ENCODE assay signal across 8 cellular contexts in the genomic region with DNA sequence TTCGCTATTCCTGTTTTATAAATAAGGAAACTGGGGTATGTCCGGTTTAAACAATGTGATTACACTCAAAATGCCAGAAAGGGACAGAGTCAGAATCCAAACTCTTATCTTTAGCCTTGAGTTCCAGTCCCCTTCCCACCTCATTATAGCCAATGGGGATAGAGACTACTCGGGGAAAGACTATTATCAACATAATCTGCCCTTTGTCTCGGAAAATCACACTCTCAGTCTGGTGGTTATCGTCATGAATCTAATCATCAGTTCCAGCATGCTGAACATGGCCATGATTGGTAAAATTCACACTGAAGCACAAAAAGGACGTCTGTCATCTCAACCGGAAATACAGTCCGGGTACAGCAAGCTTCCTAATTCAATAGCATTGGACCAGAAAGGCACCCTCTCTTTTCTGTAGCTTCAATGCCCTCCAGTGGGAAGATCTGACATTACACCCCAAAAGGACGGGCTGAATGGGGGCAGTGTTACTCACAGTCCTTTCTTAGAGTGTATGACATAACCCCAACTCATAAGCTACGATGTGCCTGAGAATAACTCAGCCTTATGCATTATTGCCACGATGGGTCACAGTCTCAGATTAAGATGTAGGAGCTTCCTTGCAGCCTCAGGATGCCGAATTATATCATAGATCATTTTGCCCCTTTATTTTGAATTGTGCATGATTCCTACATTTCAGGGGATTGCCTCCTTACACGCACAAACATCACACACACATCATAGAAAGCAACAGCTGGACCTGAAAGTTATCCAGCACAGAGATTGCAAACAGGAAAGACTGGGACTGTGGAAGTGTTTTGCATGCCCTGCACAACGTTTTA.
DNase-seq lines count a peak whose midpoint lies in the region; ATAC-seq and TF ChIP-seq lines count a peak whose summit lies in the region.

No MANE protein-coding gene starts in this region.

- ATAC-seq in GM21367 (IDR thresholded peaks at IDR 0.05; ENCODE audit: unreplicated experiment) (peak; percentile 100), HG03575 (IDR thresholded peaks at IDR 0.05; ENCODE audit: extremely low read depth, insufficient number of reproducible peaks, low FRiP score, unreplicated experiment) (peak; percentile 97), PC-3 (peak; percentile 77), thoracic aorta (ENCODE audit: insufficient number of reproducible peaks, low FRiP score, low read depth) (peak; percentile 84)

- H3K79me2 ChIP-seq in PC-3 (ENCODE audit: low read length): no peaks in the 10 kb centered on the region

- H4K20me1 ChIP-seq in PC-3 (ENCODE audit: low read length): no peaks in the 10 kb centered on the region

- H3K4me3 ChIP-seq in PC-3 (ENCODE audit: low read length) (no peak overlapping the region), thoracic aorta (peak overlapping the region; percentile 54)

- no TSS peak for BruUV-seq in PC-3 (replicated peaks; lab: Mats Ljungman, UMichigan)

- H3K27ac ChIP-seq in PC-3 (ENCODE audit: low read length): no peak overlapping the region
- no peak overlapping the region for H3K27ac ChIP-seq in thoracic aorta

- POLR2A ChIA-PET in PC-3 (lab: Charles Lee; ENCODE audit: unreplicated experiment): no interaction called here

- H3K4me2 ChIP-seq in PC-3 (ENCODE audit: low read length): peak overlapping the region; percentile 29; the same call in 1 of the 2 replicates

- TF ChIP-seq CTCF in PC-3 (conservative IDR thresholded peaks at IDR 0.05; ENCODE audit: low read depth, low read length) (peak; percentile 80), thoracic aorta (IDR thresholded peaks at IDR 0.05) (peak; percentile 78)

- no peaks in the 10 kb centered on the region for H3K4me1 ChIP-seq in PC-3 (ENCODE audit: insufficient read depth, low read length)
- peaks cover 0 to 5% of the 10 kb centered on the region in 2 donors for H3K4me1 ChIP-seq in thoracic aorta (ENCODE audit: control insufficient read depth in 1 of 2, low read depth in 2 of 2)

- H3K9ac ChIP-seq in PC-3 (ENCODE audit: low read length): no peak overlapping the region

- peak overlapping the region; percentile 20; the same call in 1 of the 2 replicates for H2AFZ ChIP-seq in PC-3 (ENCODE audit: low read length)

- no peaks in the 10 kb centered on the region for H3K9me3 ChIP-seq in PC-3 (ENCODE audit: low read length)
- no peaks in the 10 kb centered on the region for H3K9me3 ChIP-seq in thoracic aorta

- no peaks in the 10 kb centered on the region for H3K36me3 ChIP-seq in PC-3 (ENCODE audit: low read depth, low read length)
- no peaks in the 10 kb centered on the region for H3K36me3 ChIP-seq in thoracic aorta

- DNase-seq in DMS153 treated with DMSO at 0.1 percent for 48 hours (lab: John Stamatoyannopoulos, UW; ENCODE audit: unreplicated experiment): peak; percentile 47
- DNase-seq in PC-3: peak; percentile 79
- peak; percentile 2 for DNase-seq in activated T-helper 1 cell treated with Interleukin-2 at 50 U/mL for 16 hours (ENCODE audit: low read depth)
- peak; percentile 55 for DNase-seq in fibroblast of the conjunctiva (ENCODE audit: low read depth)
- DNase-seq in non-pigmented ciliary epithelial cell (ENCODE audit: low read depth): peak; percentile 26
- peak; percentile 39 for DNase-seq in thoracic aorta (ENCODE audit: low spot score)

- no peaks in the 10 kb centered on the region for H3K9me2 ChIP-seq in PC-3 (replicated peaks; ENCODE audit: low read length)

- H3F3A ChIP-seq in PC-3 (ENCODE audit: low read length, unreplicated experiment): no peaks in the 10 kb centered on the region

- CTCF ChIA-PET in PC-3 (lab: Charles Lee): interaction anchor here (0.6 kb wide), 1 partner anchor 85 kb away, joined by 3 read pairs; no protein-coding TSS in a partner anchor

- H3K27me3 ChIP-seq in PC-3 (ENCODE audit: low read length) (no peaks in the 10 kb centered on the region; the same call in 1 of the 2 replicates), thoracic aorta (replicated peaks; ENCODE audit: insufficient read depth) (no peaks in the 10 kb centered on the region)

- intact Hi-C loops in PC-3 (cut with micrococcal nuclease): no loop called here

Comparison
In these comparisons a context has a peak if more than half of its experiments do, and no peak if none do; other contexts are left out.
1. DNase-seq: peak in every context shown above with its lines; median percentile 79 in PC-3; 55 in fibroblast of the conjunctiva; 47 in DMS153 treated with DMSO at 0.1 percent for 48 hours; 39 in thoracic aorta; 26 in non-pigmented ciliary epithelial cell; 2 in activated T-helper 1 cell treated with Interleukin-2 at 50 U/mL for 16 hours.